ENCODE assay signal across 1 cellular context in the genomic region with DNA sequence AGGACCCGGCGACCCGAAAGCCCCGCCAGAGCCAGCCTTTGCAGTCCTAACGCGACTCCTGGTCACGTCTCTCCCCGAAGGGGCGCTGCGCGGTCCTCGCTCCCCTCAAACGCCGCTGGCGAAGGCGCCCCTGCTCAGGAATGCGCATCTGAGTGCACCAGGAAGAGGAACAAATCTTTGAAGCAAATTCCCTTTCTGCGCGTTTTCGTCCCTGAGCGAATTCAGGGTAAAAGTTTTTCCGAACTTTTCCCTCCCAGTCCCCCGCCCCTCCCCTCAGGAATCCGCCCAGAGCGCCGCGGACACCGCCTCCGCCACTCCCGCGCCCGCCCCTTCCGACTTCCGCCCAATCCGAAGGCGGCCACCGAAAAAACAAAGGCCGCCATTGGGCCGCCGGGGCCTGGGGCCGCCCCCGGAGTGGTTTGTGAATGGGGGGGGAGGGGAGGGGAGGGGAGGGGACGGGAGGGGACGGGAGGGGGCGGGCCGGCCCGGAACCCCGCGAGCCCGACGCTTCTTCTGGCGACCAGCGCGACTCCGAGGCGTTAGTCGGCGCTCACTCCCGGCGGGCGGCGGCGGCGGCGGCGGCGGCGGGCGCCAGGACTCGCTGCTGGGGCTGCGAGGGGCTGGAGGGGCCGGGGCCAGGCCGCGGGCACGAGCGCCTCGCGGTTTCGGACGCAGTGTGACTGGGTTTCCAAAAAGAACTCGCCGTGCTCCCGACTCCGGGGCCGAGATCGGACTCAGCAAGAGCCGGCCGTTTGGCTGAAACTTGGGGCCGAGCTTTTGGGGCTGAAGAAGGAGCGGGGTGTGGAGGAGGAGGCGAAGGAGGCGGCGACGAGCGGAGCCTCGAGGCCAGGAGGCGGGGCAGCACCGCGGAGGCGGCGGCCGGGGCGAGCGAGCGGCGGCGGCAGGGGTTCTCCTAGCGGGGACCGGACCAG.
TF ChIP-seq lines count a peak whose summit lies in the region.

A gene (plus strand): TSS at position 539 of the 932 bp plus-strand sequence. CDS start 793 bp downstream, outside the sequence.

TF ChIP-seq in HepG2, 621 proteins besides CTCF, POLR2A, EP300 and RAD21 (continued from another document and continues in another):
- TF ChIP-seq, protein P1, sequence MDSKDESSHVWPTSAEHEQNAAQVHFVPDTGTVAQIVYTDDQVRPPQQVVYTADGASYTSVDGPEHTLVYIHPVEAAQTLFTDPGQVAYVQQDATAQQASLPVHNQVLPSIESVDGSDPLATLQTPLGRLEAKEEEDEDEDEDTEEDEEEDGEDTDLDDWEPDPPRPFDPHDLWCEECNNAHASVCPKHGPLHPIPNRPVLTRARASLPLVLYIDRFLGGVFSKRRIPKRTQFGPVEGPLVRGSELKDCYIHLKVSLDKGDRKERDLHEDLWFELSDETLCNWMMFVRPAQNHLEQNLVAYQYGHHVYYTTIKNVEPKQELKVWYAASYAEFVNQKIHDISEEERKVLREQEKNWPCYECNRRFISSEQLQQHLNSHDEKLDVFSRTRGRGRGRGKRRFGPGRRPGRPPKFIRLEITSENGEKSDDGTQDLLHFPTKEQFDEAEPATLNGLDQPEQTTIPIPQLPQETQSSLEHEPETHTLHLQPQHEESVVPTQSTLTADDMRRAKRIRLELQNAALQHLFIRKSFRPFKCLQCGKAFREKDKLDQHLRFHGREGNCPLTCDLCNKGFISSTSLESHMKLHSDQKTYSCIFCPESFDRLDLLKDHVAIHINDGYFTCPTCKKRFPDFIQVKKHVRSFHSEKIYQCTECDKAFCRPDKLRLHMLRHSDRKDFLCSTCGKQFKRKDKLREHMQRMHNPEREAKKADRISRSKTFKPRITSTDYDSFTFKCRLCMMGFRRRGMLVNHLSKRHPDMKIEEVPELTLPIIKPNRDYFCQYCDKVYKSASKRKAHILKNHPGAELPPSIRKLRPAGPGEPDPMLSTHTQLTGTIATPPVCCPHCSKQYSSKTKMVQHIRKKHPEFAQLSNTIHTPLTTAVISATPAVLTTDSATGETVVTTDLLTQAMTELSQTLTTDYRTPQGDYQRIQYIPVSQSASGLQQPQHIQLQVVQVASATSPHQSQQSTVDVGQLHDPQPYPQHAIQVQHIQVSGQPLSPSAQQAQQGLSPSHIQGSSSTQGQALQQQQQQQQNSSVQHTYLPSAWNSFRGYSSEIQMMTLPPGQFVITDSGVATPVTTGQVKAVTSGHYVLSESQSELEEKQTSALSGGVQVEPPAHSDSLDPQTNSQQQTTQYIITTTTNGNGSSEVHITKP (CRISPR knock-in tag; IDR thresholded peaks at IDR 0.05; ENCODE audit: low read depth): no peak
- TF ChIP-seq MTA3 (CRISPR knock-in tag; IDR thresholded peaks at IDR 0.05): no peak
- 0 out of 2 replicates have a peak, but pooled peaks have one; percentile 8 for TF ChIP-seq DMAP1 (CRISPR knock-in tag; IDR thresholded peaks at IDR 0.05)
- peak; percentile 97 for TF ChIP-seq ZNF777 (CRISPR knock-in tag; IDR thresholded peaks at IDR 0.05)
- TF ChIP-seq ZNF17 (CRISPR knock-in tag; IDR thresholded peaks at IDR 0.05): no peak
- TF ChIP-seq, protein P2, sequence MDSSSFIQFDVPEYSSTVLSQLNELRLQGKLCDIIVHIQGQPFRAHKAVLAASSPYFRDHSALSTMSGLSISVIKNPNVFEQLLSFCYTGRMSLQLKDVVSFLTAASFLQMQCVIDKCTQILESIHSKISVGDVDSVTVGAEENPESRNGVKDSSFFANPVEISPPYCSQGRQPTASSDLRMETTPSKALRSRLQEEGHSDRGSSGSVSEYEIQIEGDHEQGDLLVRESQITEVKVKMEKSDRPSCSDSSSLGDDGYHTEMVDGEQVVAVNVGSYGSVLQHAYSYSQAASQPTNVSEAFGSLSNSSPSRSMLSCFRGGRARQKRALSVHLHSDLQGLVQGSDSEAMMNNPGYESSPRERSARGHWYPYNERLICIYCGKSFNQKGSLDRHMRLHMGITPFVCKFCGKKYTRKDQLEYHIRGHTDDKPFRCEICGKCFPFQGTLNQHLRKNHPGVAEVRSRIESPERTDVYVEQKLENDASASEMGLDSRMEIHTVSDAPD (CRISPR knock-in tag; IDR thresholded peaks at IDR 0.05): no peak
- no peak for TF ChIP-seq ZNF282 (IDR thresholded peaks at IDR 0.05; ENCODE audit: partially characterized antibody)
- no peak for TF ChIP-seq ZNF136 (CRISPR knock-in tag; IDR thresholded peaks at IDR 0.05; ENCODE audit: low read depth)
- TF ChIP-seq, protein P3, sequence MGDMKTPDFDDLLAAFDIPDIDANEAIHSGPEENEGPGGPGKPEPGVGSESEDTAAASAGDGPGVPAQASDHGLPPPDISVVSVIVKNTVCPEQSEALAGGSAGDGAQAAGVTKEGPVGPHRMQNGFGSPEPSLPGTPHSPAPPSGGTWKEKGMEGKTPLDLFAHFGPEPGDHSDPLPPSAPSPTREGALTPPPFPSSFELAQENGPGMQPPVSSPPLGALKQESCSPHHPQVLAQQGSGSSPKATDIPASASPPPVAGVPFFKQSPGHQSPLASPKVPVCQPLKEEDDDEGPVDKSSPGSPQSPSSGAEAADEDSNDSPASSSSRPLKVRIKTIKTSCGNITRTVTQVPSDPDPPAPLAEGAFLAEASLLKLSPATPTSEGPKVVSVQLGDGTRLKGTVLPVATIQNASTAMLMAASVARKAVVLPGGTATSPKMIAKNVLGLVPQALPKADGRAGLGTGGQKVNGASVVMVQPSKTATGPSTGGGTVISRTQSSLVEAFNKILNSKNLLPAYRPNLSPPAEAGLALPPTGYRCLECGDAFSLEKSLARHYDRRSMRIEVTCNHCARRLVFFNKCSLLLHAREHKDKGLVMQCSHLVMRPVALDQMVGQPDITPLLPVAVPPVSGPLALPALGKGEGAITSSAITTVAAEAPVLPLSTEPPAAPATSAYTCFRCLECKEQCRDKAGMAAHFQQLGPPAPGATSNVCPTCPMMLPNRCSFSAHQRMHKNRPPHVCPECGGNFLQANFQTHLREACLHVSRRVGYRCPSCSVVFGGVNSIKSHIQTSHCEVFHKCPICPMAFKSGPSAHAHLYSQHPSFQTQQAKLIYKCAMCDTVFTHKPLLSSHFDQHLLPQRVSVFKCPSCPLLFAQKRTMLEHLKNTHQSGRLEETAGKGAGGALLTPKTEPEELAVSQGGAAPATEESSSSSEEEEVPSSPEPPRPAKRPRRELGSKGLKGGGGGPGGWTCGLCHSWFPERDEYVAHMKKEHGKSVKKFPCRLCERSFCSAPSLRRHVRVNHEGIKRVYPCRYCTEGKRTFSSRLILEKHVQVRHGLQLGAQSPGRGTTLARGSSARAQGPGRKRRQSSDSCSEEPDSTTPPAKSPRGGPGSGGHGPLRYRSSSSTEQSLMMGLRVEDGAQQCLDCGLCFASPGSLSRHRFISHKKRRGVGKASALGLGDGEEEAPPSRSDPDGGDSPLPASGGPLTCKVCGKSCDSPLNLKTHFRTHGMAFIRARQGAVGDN (CRISPR knock-in tag; IDR thresholded peaks at IDR 0.05): peak; percentile 54; the same call in 1 of the 2 replicates
- TF ChIP-seq, protein P4, sequence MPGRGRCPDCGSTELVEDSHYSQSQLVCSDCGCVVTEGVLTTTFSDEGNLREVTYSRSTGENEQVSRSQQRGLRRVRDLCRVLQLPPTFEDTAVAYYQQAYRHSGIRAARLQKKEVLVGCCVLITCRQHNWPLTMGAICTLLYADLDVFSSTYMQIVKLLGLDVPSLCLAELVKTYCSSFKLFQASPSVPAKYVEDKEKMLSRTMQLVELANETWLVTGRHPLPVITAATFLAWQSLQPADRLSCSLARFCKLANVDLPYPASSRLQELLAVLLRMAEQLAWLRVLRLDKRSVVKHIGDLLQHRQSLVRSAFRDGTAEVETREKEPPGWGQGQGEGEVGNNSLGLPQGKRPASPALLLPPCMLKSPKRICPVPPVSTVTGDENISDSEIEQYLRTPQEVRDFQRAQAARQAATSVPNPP (CRISPR knock-in tag; IDR thresholded peaks at IDR 0.05): no peak
- peak; percentile 80 for TF ChIP-seq NFYC (CRISPR knock-in tag; IDR thresholded peaks at IDR 0.05)
- TF ChIP-seq KDM1A (CRISPR knock-in tag; IDR thresholded peaks at IDR 0.05): no peak
- TF ChIP-seq MEIS1 (CRISPR knock-in tag; IDR thresholded peaks at IDR 0.05; ENCODE audit: borderline replicate concordance): no peak
- TF ChIP-seq, protein P5, sequence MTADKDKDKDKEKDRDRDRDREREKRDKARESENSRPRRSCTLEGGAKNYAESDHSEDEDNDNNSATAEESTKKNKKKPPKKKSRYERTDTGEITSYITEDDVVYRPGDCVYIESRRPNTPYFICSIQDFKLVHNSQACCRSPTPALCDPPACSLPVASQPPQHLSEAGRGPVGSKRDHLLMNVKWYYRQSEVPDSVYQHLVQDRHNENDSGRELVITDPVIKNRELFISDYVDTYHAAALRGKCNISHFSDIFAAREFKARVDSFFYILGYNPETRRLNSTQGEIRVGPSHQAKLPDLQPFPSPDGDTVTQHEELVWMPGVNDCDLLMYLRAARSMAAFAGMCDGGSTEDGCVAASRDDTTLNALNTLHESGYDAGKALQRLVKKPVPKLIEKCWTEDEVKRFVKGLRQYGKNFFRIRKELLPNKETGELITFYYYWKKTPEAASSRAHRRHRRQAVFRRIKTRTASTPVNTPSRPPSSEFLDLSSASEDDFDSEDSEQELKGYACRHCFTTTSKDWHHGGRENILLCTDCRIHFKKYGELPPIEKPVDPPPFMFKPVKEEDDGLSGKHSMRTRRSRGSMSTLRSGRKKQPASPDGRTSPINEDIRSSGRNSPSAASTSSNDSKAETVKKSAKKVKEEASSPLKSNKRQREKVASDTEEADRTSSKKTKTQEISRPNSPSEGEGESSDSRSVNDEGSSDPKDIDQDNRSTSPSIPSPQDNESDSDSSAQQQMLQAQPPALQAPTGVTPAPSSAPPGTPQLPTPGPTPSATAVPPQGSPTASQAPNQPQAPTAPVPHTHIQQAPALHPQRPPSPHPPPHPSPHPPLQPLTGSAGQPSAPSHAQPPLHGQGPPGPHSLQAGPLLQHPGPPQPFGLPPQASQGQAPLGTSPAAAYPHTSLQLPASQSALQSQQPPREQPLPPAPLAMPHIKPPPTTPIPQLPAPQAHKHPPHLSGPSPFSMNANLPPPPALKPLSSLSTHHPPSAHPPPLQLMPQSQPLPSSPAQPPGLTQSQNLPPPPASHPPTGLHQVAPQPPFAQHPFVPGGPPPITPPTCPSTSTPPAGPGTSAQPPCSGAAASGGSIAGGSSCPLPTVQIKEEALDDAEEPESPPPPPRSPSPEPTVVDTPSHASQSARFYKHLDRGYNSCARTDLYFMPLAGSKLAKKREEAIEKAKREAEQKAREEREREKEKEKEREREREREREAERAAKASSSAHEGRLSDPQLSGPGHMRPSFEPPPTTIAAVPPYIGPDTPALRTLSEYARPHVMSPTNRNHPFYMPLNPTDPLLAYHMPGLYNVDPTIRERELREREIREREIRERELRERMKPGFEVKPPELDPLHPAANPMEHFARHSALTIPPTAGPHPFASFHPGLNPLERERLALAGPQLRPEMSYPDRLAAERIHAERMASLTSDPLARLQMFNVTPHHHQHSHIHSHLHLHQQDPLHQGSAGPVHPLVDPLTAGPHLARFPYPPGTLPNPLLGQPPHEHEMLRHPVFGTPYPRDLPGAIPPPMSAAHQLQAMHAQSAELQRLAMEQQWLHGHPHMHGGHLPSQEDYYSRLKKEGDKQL (CRISPR knock-in tag; IDR thresholded peaks at IDR 0.05; ENCODE audit: low read depth): no peak
- TF ChIP-seq, protein P6, sequence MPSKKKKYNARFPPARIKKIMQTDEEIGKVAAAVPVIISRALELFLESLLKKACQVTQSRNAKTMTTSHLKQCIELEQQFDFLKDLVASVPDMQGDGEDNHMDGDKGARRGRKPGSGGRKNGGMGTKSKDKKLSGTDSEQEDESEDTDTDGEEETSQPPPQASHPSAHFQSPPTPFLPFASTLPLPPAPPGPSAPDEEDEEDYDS (CRISPR knock-in tag; IDR thresholded peaks at IDR 0.05): no peak
- no peak for TF ChIP-seq FOXK1 (CRISPR knock-in tag; IDR thresholded peaks at IDR 0.05; ENCODE audit: borderline replicate concordance, low read depth)
- TF ChIP-seq ZSCAN25 (CRISPR knock-in tag; IDR thresholded peaks at IDR 0.05): no peak
- TF ChIP-seq ZNF333 (CRISPR knock-in tag; IDR thresholded peaks at IDR 0.05; ENCODE audit: borderline replicate concordance): no peak
- TF ChIP-seq ZFP36 (IDR thresholded peaks at IDR 0.05; ENCODE audit: borderline replicate concordance, low read depth, low read length, partially characterized antibody): no peak
- TF ChIP-seq ZNF567 (CRISPR knock-in tag; IDR thresholded peaks at IDR 0.05; ENCODE audit: borderline replicate concordance): 0 out of 2 replicates have a peak, but pooled peaks have one; percentile 16
- TF ChIP-seq TEAD3 (CRISPR knock-in tag; optimal IDR thresholded peaks at IDR 0.05; ENCODE audit: borderline replicate concordance): peak; percentile 72
- TF ChIP-seq HIVEP1 (CRISPR knock-in tag; IDR thresholded peaks at IDR 0.05): peak; percentile 29; the same call in 1 of the 2 replicates
- TF ChIP-seq KLF11 (CRISPR knock-in tag; IDR thresholded peaks at IDR 0.05): no peak
- TF ChIP-seq, protein P7, sequence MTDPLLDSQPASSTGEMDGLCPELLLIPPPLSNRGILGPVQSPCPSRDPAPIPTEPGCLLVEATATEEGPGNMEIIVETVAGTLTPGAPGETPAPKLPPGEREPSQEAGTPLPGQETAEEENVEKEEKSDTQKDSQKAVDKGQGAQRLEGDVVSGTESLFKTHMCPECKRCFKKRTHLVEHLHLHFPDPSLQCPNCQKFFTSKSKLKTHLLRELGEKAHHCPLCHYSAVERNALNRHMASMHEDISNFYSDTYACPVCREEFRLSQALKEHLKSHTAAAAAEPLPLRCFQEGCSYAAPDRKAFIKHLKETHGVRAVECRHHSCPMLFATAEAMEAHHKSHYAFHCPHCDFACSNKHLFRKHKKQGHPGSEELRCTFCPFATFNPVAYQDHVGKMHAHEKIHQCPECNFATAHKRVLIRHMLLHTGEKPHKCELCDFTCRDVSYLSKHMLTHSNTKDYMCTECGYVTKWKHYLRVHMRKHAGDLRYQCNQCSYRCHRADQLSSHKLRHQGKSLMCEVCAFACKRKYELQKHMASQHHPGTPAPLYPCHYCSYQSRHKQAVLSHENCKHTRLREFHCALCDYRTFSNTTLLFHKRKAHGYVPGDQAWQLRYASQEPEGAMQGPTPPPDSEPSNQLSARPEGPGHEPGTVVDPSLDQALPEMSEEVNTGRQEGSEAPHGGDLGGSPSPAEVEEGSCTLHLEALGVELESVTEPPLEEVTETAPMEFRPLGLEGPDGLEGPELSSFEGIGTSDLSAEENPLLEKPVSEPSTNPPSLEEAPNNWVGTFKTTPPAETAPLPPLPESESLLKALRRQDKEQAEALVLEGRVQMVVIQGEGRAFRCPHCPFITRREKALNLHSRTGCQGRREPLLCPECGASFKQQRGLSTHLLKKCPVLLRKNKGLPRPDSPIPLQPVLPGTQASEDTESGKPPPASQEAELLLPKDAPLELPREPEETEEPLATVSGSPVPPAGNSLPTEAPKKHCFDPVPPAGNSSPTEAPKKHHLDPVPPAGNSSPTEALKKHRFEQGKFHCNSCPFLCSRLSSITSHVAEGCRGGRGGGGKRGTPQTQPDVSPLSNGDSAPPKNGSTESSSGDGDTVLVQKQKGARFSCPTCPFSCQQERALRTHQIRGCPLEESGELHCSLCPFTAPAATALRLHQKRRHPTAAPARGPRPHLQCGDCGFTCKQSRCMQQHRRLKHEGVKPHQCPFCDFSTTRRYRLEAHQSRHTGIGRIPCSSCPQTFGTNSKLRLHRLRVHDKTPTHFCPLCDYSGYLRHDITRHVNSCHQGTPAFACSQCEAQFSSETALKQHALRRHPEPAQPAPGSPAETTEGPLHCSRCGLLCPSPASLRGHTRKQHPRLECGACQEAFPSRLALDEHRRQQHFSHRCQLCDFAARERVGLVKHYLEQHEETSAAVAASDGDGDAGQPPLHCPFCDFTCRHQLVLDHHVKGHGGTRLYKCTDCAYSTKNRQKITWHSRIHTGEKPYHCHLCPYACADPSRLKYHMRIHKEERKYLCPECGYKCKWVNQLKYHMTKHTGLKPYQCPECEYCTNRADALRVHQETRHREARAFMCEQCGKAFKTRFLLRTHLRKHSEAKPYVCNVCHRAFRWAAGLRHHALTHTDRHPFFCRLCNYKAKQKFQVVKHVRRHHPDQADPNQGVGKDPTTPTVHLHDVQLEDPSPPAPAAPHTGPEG (CRISPR knock-in tag; IDR thresholded peaks at IDR 0.05): 0 out of 2 replicates have a peak, but pooled peaks have one; percentile 40
- TF ChIP-seq ISX (CRISPR knock-in tag; conservative IDR thresholded peaks at IDR 0.05): no peak
- no peak for TF ChIP-seq ZNF383 (CRISPR knock-in tag; IDR thresholded peaks at IDR 0.05; ENCODE audit: borderline replicate concordance)
- TF ChIP-seq GTF2F1 (IDR thresholded peaks at IDR 0.05; ENCODE audit: low read length): no peak
- no peak for TF ChIP-seq TEAD2 (CRISPR knock-in tag; IDR thresholded peaks at IDR 0.05)
- TF ChIP-seq ZFP36L2 (CRISPR knock-in tag; IDR thresholded peaks at IDR 0.05): no peak
